36 cellular contexts compared by ENCODE assay signal in the genomic region with DNA sequence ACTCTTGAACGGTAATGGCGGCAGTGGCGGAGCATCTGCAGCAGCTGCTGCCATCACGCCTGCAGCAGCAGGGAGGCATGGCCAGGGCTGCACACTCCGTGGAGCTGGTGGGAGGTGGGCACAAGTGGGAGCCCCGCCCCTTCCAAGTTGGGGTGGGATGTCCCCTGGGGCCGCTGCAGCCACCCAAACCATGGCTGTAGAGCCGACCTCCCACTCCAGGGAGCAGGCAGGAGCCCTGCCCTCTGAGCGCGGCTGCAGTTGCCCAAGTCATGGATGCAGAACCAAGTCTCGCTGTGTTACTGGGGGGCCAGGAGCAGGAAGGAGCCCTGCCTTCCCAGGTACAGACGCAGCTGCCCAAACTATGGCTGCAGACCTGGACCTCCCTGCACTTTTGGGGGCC.
"Had no signal": no experiment of that assay in that cellular context is flagged by ENCODE, and none has a peak within 500 bp of the region (broad histone marks: within the 10 kb centered on the region; RNA-seq: fewer than 3 reads in every experiment).

No MANE protein-coding gene starts in this region.

- DNase-seq: activated B cell treated with CpG ODN at 0.5 μM for 24 hours; activated CD4-positive, alpha-beta T cell treated with anti-CD3 and anti-CD28 coated beads for 48 hours; activated CD4-positive, alpha-beta T cell treated with anti-CD3 and anti-CD28 coated beads, Interleukin-2, amount 50 U/mL, for 1 hour; activated CD4-positive, alpha-beta T cell treated with anti-CD3 and anti-CD28 coated beads, Interleukin-2, amount 50 U/mL, for 48 hours; activated CD8-positive, alpha-beta memory T cell treated with anti-CD3 and anti-CD28 coated beads for 24 hours; activated CD8-positive, alpha-beta T cell treated with anti-CD3 and anti-CD28 coated beads for 36 hours; activated effector memory CD4-positive, alpha-beta T cell treated with anti-CD3 and anti-CD28 coated beads, Interleukin-2, amount 50 U/mL, for 16 hours; activated naive CD4-positive, alpha-beta T cell treated with anti-CD3 and anti-CD28 coated beads for 36 hours; activated naive CD8-positive, alpha-beta T cell treated with anti-CD3 and anti-CD28 coated beads for 36 hours; activated naive CD8-positive, alpha-beta T cell treated with anti-CD3 and anti-CD28 coated beads, Interleukin-2, amount 50 U/mL, for 24 hours; activated T-cell treated with anti-CD3 and anti-CD28 coated beads, Interleukin-2, amount 50 U/mL, for 48 hours; adrenal gland; amygdala; central memory CD4-positive, alpha-beta T cell; cerebellar nuclear complex; colonic mucosa; effector CD8-positive, alpha-beta T cell; foreskin fibroblast; head of caudate nucleus; T-helper 1 cell; T-helper 17 cell; T1000; WERI-Rb-1 had no signal

- H3K4me1 ChIP-seq: adrenal gland, ascending aorta, breast epithelium, colonic mucosa had no signal

- H3K27ac ChIP-seq: adrenal gland, ascending aorta, breast epithelium, cardiac muscle cell, colonic mucosa, epithelial cell of prostate, WERI-Rb-1 had no signal

- H3K9me3 ChIP-seq: adrenal gland, colonic mucosa had no signal

- H3K9me3 Mint-ChIP-seq: activated T-helper 1 cell treated with anti-CD3 and anti-CD28 coated beads, Interleukin-12 subunit alpha, Interleukin-12 subunit beta, Interleukin-2, Interleukin-4 antibody, amounts not matched to agents 30 ng/mL and 10 ng/mL and 1 ng/mL, durations not matched to agents 14 hours and 24 hours and 36 hours; activated T-helper 2 cell treated with anti-CD3 and anti-CD28 coated beads, Interferon-gamma antibody, Interleukin-2, Interleukin-4, amounts not matched to agents 10 μg/mL and 5 μg/mL and 100 μg/mL, durations not matched to agents 14 hours and 24 hours and 36 hours; T-helper 2 cell treated with Interferon-gamma antibody and Interleukin-4, amounts not matched to agents 5 μg/mL and 100 μg/mL, for 36 hours had no signal

- H3K4me3 Mint-ChIP-seq: activated B cell treated with CpG ODN at 0.5 μM for 24 hours; activated CD8-positive, alpha-beta T cell treated with anti-CD3 and anti-CD28 coated beads for 36 hours; activated naive CD4-positive, alpha-beta T cell treated with anti-CD3 and anti-CD28 coated beads for 36 hours; activated naive CD4-positive, alpha-beta T cell treated with anti-CD3 and anti-CD28 coated beads, Interleukin-2, amount 50 U/mL, for 24 hours; activated naive CD8-positive, alpha-beta T cell treated with anti-CD3 and anti-CD28 coated beads for 36 hours; activated naive CD8-positive, alpha-beta T cell treated with anti-CD3 and anti-CD28 coated beads, Interleukin-2, amount 50 U/mL, for 24 hours; activated T-helper 1 cell treated with anti-CD3 and anti-CD28 coated beads, Interleukin-12 subunit alpha, Interleukin-12 subunit beta, Interleukin-2, Interleukin-4 antibody, amounts not matched to agents 30 ng/mL and 10 ng/mL and 1 ng/mL, durations not matched to agents 14 hours and 24 hours and 36 hours; brain; T-helper 17 cell; T-helper 2 cell treated with Interferon-gamma antibody and Interleukin-4, amounts not matched to agents 5 μg/mL and 100 μg/mL, for 36 hours had no signal

- H3K4me1 Mint-ChIP-seq: activated B cell treated with CpG ODN at 0.5 μM for 24 hours; activated naive CD4-positive, alpha-beta T cell treated with anti-CD3 and anti-CD28 coated beads, Interleukin-2, amount 50 U/mL, for 24 hours; activated naive CD8-positive, alpha-beta T cell treated with anti-CD3 and anti-CD28 coated beads for 36 hours; activated naive CD8-positive, alpha-beta T cell treated with anti-CD3 and anti-CD28 coated beads, Interleukin-2, amount 50 U/mL, for 24 hours; T-helper 17 cell had no signal

- ATAC-seq: activated CD4-positive, CD25-positive, alpha-beta regulatory T cell treated with anti-CD3 and anti-CD28 coated beads, Interleukin-2, amount 50 U/mL, for 24 hours; activated CD8-positive, alpha-beta T cell treated with anti-CD3 and anti-CD28 coated beads for 36 hours; activated naive CD8-positive, alpha-beta T cell treated with anti-CD3 and anti-CD28 coated beads, Interleukin-2, amount 50 U/mL, for 24 hours; T-helper 17 cell had no signal

- H3K27me3 Mint-ChIP-seq: activated B cell treated with CpG ODN at 0.5 μM for 24 hours; activated naive CD8-positive, alpha-beta T cell treated with anti-CD3 and anti-CD28 coated beads, Interleukin-2, amount 50 U/mL, for 24 hours; T-helper 17 cell had no signal

- H3K27me3 ChIP-seq: adrenal gland, ascending aorta, breast epithelium, cardiac muscle cell, colonic mucosa had no signal

- H3K36me3 ChIP-seq: adrenal gland, ascending aorta, breast epithelium, cardiac muscle cell, colonic mucosa, WERI-Rb-1 had no signal

- H3K27ac Mint-ChIP-seq: activated B cell treated with CpG ODN at 0.5 μM for 24 hours; activated CD8-positive, alpha-beta T cell treated with anti-CD3 and anti-CD28 coated beads for 36 hours; activated naive CD4-positive, alpha-beta T cell treated with anti-CD3 and anti-CD28 coated beads for 36 hours; activated naive CD4-positive, alpha-beta T cell treated with anti-CD3 and anti-CD28 coated beads, Interleukin-2, amount 50 U/mL, for 24 hours; activated naive CD8-positive, alpha-beta T cell treated with anti-CD3 and anti-CD28 coated beads for 36 hours; activated naive CD8-positive, alpha-beta T cell treated with anti-CD3 and anti-CD28 coated beads, Interleukin-2, amount 50 U/mL, for 24 hours; activated T-helper 1 cell treated with anti-CD3 and anti-CD28 coated beads, Interleukin-12 subunit alpha, Interleukin-12 subunit beta, Interleukin-2, Interleukin-4 antibody, amounts not matched to agents 30 ng/mL and 10 ng/mL and 1 ng/mL, durations not matched to agents 14 hours and 24 hours and 36 hours; activated T-helper 2 cell treated with anti-CD3 and anti-CD28 coated beads, Interferon-gamma antibody, Interleukin-2, Interleukin-4, amounts not matched to agents 10 μg/mL and 5 μg/mL and 100 μg/mL, durations not matched to agents 14 hours and 24 hours and 36 hours; brain; T-helper 17 cell; T-helper 2 cell treated with Interferon-gamma antibody and Interleukin-4, amounts not matched to agents 5 μg/mL and 100 μg/mL, for 36 hours had no signal

- FAIRE-seq: endometrium, endothelial cell of umbilical vein, frontal cortex had no signal

- H3K36me3 Mint-ChIP-seq: activated naive CD4-positive, alpha-beta T cell treated with anti-CD3 and anti-CD28 coated beads, Interleukin-2, amount 50 U/mL, for 24 hours; activated naive CD8-positive, alpha-beta T cell treated with anti-CD3 and anti-CD28 coated beads for 36 hours had no signal

- H3K4me3 ChIP-seq: adrenal gland, ascending aorta, breast epithelium, cardiac muscle cell, colonic mucosa had no signal
